In genomic region chr2:37267685-37268084, GRCh38 we compare ENCODE assay signal across 18 cellular contexts.
"Had no signal": no experiment of that assay in that cellular context is flagged by ENCODE, and none has a peak within 500 bp of the region (broad histone marks: within the 10 kb centered on the region; RNA-seq: fewer than 3 reads in every experiment).

No MANE protein-coding gene starts in this region.

- H3K9me3 ChIP-seq: heart left ventricle, ovary, right atrium auricular region, sigmoid colon, tibial artery, upper lobe of left lung, uterus had no signal

- H3K27ac ChIP-seq: heart left ventricle, ovary, right atrium auricular region, tibial artery, upper lobe of left lung, uterus had no signal

- H3K36me3 ChIP-seq: ovary, uterus had no signal

- FAIRE-seq: endometrium, frontal cortex had no signal

- H3K4me3 ChIP-seq: heart left ventricle, ovary, right atrium auricular region, sigmoid colon, smooth muscle cell, tibial artery, upper lobe of left lung, uterus had no signal

- H3K4me1 Mint-ChIP-seq: neural crest cell had no signal

- DNase-seq: effector memory CD4-positive, alpha-beta T cell; heart left ventricle; hippocampal formation; kidney glomerular epithelial cell; natural killer cell; ovary; sigmoid colon; stimulated activated CD4-positive, alpha-beta T cell treated with anti-CD3 and anti-CD28 coated beads, Interleukin-2, amount 100 ng/mL, for 48 hours; stimulated activated naive CD8-positive, alpha-beta T cell treated with anti-CD3 and anti-CD28 coated beads, Interleukin-15, Interleukin-2, amounts not matched to agents 100 U/mL and 50 U/mL, for 24 hours; tibial artery; upper lobe of left lung; uterus had no signal

- H3K4me1 ChIP-seq: heart left ventricle, right atrium auricular region, tibial artery, upper lobe of left lung, uterus had no signal

- H3K9me3 Mint-ChIP-seq: natural killer cell, neural crest cell had no signal

- H3K4me3 Mint-ChIP-seq: natural killer cell, neural crest cell had no signal

- H3K27ac Mint-ChIP-seq: natural killer cell had no signal

- ATAC-seq: esophagus mucosa; heart left ventricle; natural killer cell; stimulated activated naive CD8-positive, alpha-beta T cell treated with anti-CD3 and anti-CD28 coated beads, Interleukin-15, Interleukin-2, amounts not matched to agents 100 U/mL and 50 U/mL, for 24 hours had no signal
